In genomic region chr2:84678214-84678613, GRCh38 we compare ENCODE assay signal across 31 cellular contexts.
"Had no signal": no experiment of that assay in that cellular context is flagged by ENCODE, and none has a peak within 500 bp of the region (broad histone marks: within the 10 kb centered on the region; RNA-seq: fewer than 3 reads in every experiment).

No MANE protein-coding gene starts in this region.

- H3K4me3 Mint-ChIP-seq: activated B cell treated with CpG ODN at 0.5 μM for 24 hours; activated CD4-positive, alpha-beta memory T cell treated with anti-CD3 and anti-CD28 coated beads for 36 hours; activated CD8-positive, alpha-beta T cell treated with anti-CD3 and anti-CD28 coated beads for 36 hours; activated naive CD4-positive, alpha-beta T cell treated with anti-CD3 and anti-CD28 coated beads for 36 hours; activated naive CD8-positive, alpha-beta T cell treated with anti-CD3 and anti-CD28 coated beads for 36 hours; activated T-cell treated with anti-CD3 and anti-CD28 coated beads, Interleukin-2, amount 50 U/mL, for 4 hours; activated T-cell treated with anti-CD3 and anti-CD28 coated beads, Interleukin-2, amount 50 U/mL, for 72 hours; activated T-helper 1 cell treated with anti-CD3 and anti-CD28 coated beads, Interleukin-12 subunit alpha, Interleukin-12 subunit beta, Interleukin-2, Interleukin-4 antibody, amounts not matched to agents 30 ng/mL and 10 ng/mL and 1 ng/mL, durations not matched to agents 14 hours and 24 hours and 36 hours; activated T-helper 17 cell treated with anti-CD3 and anti-CD28 coated beads, Interleukin-2, amount 50 U/mL, for 72 hours; T-helper 1 cell treated with Interleukin-12 subunit alpha and Interleukin-12 subunit beta and Interleukin-4 antibody, amounts not matched to agents 30 μg/mL and 1 μg/mL, for 36 hours; T-helper 2 cell treated with Interferon-gamma antibody and Interleukin-4, amounts not matched to agents 5 μg/mL and 100 μg/mL, for 36 hours had no signal

- H3K9me3 Mint-ChIP-seq: activated B cell treated with CpG ODN at 0.5 μM for 24 hours; activated CD4-positive, alpha-beta memory T cell treated with anti-CD3 and anti-CD28 coated beads for 36 hours; activated CD8-positive, alpha-beta T cell treated with anti-CD3 and anti-CD28 coated beads for 36 hours; activated naive CD4-positive, alpha-beta T cell treated with anti-CD3 and anti-CD28 coated beads for 36 hours; activated T-cell treated with anti-CD3 and anti-CD28 coated beads, Interleukin-2, amount 50 U/mL, for 4 hours; activated T-helper 1 cell treated with anti-CD3 and anti-CD28 coated beads, Interleukin-12 subunit alpha, Interleukin-12 subunit beta, Interleukin-2, Interleukin-4 antibody, amounts not matched to agents 30 ng/mL and 10 ng/mL and 1 ng/mL, durations not matched to agents 14 hours and 24 hours and 36 hours; activated T-helper 17 cell treated with anti-CD3 and anti-CD28 coated beads, Interleukin-2, amount 50 U/mL, for 72 hours; T-helper 1 cell treated with Interleukin-12 subunit alpha and Interleukin-12 subunit beta and Interleukin-4 antibody, amounts not matched to agents 30 μg/mL and 1 μg/mL, for 36 hours; T-helper 2 cell treated with Interferon-gamma antibody and Interleukin-4, amounts not matched to agents 5 μg/mL and 100 μg/mL, for 36 hours had no signal

- H3K4me1 Mint-ChIP-seq: activated B cell treated with CpG ODN at 0.5 μM for 24 hours had no signal

- ATAC-seq: activated CD8-positive, alpha-beta T cell treated with anti-CD3 and anti-CD28 coated beads for 36 hours; activated naive CD4-positive, alpha-beta T cell treated with anti-CD3 and anti-CD28 coated beads, Interleukin-2, amount 50 U/mL, for 72 hours; activated T-cell treated with anti-CD3 and anti-CD28 coated beads, Interleukin-2, amount 50 U/mL, for 4 hours; activated T-cell treated with anti-CD3 and anti-CD28 coated beads, Interleukin-2, amount 50 U/mL, for 72 hours; activated T-helper 17 cell treated with anti-CD3 and anti-CD28 coated beads, Interleukin-2, amount 50 U/mL, for 72 hours; body of pancreas had no signal

- DNase-seq: activated B cell treated with CpG ODN at 0.5 μM for 24 hours; activated CD4-positive, alpha-beta memory T cell treated with anti-CD3 and anti-CD28 coated beads for 36 hours; activated CD4-positive, alpha-beta T cell treated with anti-CD3 and anti-CD28 coated beads for 4 hours; activated CD4-positive, CD25-positive, alpha-beta regulatory T cell treated with anti-CD3 and anti-CD28 coated beads, Interleukin-2, amount 50 U/mL, for 72 hours; activated CD8-positive, alpha-beta memory T cell treated with anti-CD3 and anti-CD28 coated beads, Interleukin-2, amount 50 U/mL, for 4 hours; activated CD8-positive, alpha-beta T cell treated with anti-CD3 and anti-CD28 coated beads for 36 hours; activated effector memory CD4-positive, alpha-beta T cell treated with anti-CD3 and anti-CD28 coated beads, Interleukin-2, amount 50 U/mL, for 16 hours; activated gamma-delta T cell treated with Interleukin-2 at 50 U/mL for 16 hours; activated naive CD4-positive, alpha-beta T cell; activated naive CD4-positive, alpha-beta T cell treated with anti-CD3 and anti-CD28 coated beads for 36 hours; activated naive CD4-positive, alpha-beta T cell treated with anti-CD3 and anti-CD28 coated beads, Interleukin-2, amount 50 U/mL, for 16 hours; activated naive CD8-positive, alpha-beta T cell treated with anti-CD3 and anti-CD28 coated beads for 36 hours; activated T-cell treated with anti-CD3 and anti-CD28 coated beads for 4 hours; activated T-cell treated with anti-CD3 and anti-CD28 coated beads, Interleukin-2, amount 50 U/mL, for 1 hour; activated T-cell treated with anti-CD3 and anti-CD28 coated beads, Interleukin-2, amount 50 U/mL, for 4 hours; activated T-cell treated with anti-CD3 and anti-CD28 coated beads, Interleukin-2, amount 50 U/mL, for 72 hours; adrenal gland; amniotic stem cell; aorta; body of pancreas; brain microvascular endothelial cell; central memory CD4-positive, alpha-beta T cell; T-helper 1 cell; T-helper 2 cell; T-helper 9 cell had no signal

- H3K36me3 Mint-ChIP-seq: activated CD4-positive, alpha-beta memory T cell treated with anti-CD3 and anti-CD28 coated beads for 36 hours; activated naive CD4-positive, alpha-beta T cell treated with anti-CD3 and anti-CD28 coated beads, Interleukin-2, amount 50 U/mL, for 72 hours; activated naive CD8-positive, alpha-beta T cell treated with anti-CD3 and anti-CD28 coated beads for 36 hours had no signal

- H3K27me3 Mint-ChIP-seq: activated B cell treated with CpG ODN at 0.5 μM for 24 hours; activated CD4-positive, alpha-beta memory T cell treated with anti-CD3 and anti-CD28 coated beads for 36 hours; activated CD8-positive, alpha-beta T cell treated with anti-CD3 and anti-CD28 coated beads for 36 hours; activated naive CD8-positive, alpha-beta T cell treated with anti-CD3 and anti-CD28 coated beads for 36 hours had no signal

- H3K4me3 ChIP-seq: adrenal gland, body of pancreas, breast epithelium had no signal

- H3K27ac Mint-ChIP-seq: activated B cell treated with CpG ODN at 0.5 μM for 24 hours; activated CD4-positive, alpha-beta memory T cell treated with anti-CD3 and anti-CD28 coated beads for 36 hours; activated CD8-positive, alpha-beta T cell treated with anti-CD3 and anti-CD28 coated beads for 36 hours; activated naive CD4-positive, alpha-beta T cell treated with anti-CD3 and anti-CD28 coated beads for 36 hours; activated naive CD4-positive, alpha-beta T cell treated with anti-CD3 and anti-CD28 coated beads, Interleukin-2, amount 50 U/mL, for 72 hours; activated T-cell treated with anti-CD3 and anti-CD28 coated beads, Interleukin-2, amount 50 U/mL, for 72 hours; activated T-helper 1 cell treated with anti-CD3 and anti-CD28 coated beads, Interleukin-12 subunit alpha, Interleukin-12 subunit beta, Interleukin-2, Interleukin-4 antibody, amounts not matched to agents 30 ng/mL and 10 ng/mL and 1 ng/mL, durations not matched to agents 14 hours and 24 hours and 36 hours; activated T-helper 17 cell treated with anti-CD3 and anti-CD28 coated beads, Interleukin-2, amount 50 U/mL, for 72 hours; T-helper 1 cell treated with Interleukin-12 subunit alpha and Interleukin-12 subunit beta and Interleukin-4 antibody, amounts not matched to agents 30 μg/mL and 1 μg/mL, for 36 hours; T-helper 2 cell treated with Interferon-gamma antibody and Interleukin-4, amounts not matched to agents 5 μg/mL and 100 μg/mL, for 36 hours had no signal
